10 cellular contexts compared by ENCODE assay signal in genomic region chr11:46099973-46100335, GRCh38. TPM values are rescaled to one million over a fixed set of nuclear protein-coding genes. Genes with fewer than 3 reads are reported as not detected.
DNase-seq lines count a peak whose midpoint lies in the region; ATAC-seq and TF ChIP-seq lines count a peak whose summit lies in the region.
"Had no signal": no experiment of that assay in that cellular context is flagged by ENCODE, and none has a peak within 500 bp of the region (broad histone marks: within the 10 kb centered on the region; RNA-seq: fewer than 3 reads in every experiment).

No MANE protein-coding gene starts in this region.

- no TSS peak for BruUV-seq in OCI-LY7 (replicated peaks; lab: Mats Ljungman, UMichigan)

- H3K36me3 ChIP-seq in OCI-LY7 (ENCODE audit: insufficient read depth, low read length): no peaks in the 10 kb centered on the region
- H3K36me3 ChIP-seq in fibroblast of lung (ENCODE audit: control insufficient read depth, insufficient read depth, low read length): no peaks in the 10 kb centered on the region

- no peaks in the 10 kb centered on the region for H3K9me2 ChIP-seq in OCI-LY7 (ENCODE audit: insufficient read depth, low read length)

- DNase-seq in activated CD4-positive, alpha-beta T cell treated with anti-CD3 and anti-CD28 coated beads for 36 hours: no peak
- DNase-seq in activated CD4-positive, alpha-beta T cell treated with anti-CD3 and anti-CD28 coated beads for 1 hour: no peak
- DNase-seq in OCI-LY7 (ENCODE audit: low spot score) (no peak), fibroblast of lung (ENCODE audit: low read depth in 2 of 2) (peak; percentile 53 to 56), islet precursor cell (no peak), SIG-M5 (lab: John Stamatoyannopoulos, UW) (no peak)
- DNase-seq: kidney glomerular epithelial cell had no signal

- H3K36me3 Mint-ChIP-seq in activated CD4-positive, alpha-beta T cell treated with anti-CD3 and anti-CD28 coated beads for 36 hours (ENCODE audit: low read depth): no peaks in the 10 kb centered on the region
- H3K36me3 Mint-ChIP-seq in stimulated activated memory B cell treated with anti-CD40 and anti-IgM and Interleukin-4, amounts not matched to agents 10 μg/mL and 1 μg/mL and 100 μg/mL, for 72 hours: peaks cover 17% of the 10 kb centered on the region

- H3K9me3 ChIP-seq in OCI-LY7 (ENCODE audit: low read length) (no peaks in the 10 kb centered on the region), fibroblast of lung (ENCODE audit: control insufficient read depth, insufficient read depth, low read depth, low read length) (no peaks in the 10 kb centered on the region)

- H3K27me3 Mint-ChIP-seq in activated CD4-positive, alpha-beta T cell treated with anti-CD3 and anti-CD28 coated beads for 36 hours: no peaks in the 10 kb centered on the region
- no peaks in the 10 kb centered on the region for H3K27me3 Mint-ChIP-seq in stimulated activated memory B cell treated with anti-CD40 and anti-IgM and Interleukin-4, amounts not matched to agents 10 μg/mL and 1 μg/mL and 100 μg/mL, for 72 hours

- peak; percentile 47 for ATAC-seq in activated CD4-positive, alpha-beta T cell treated with anti-CD3 and anti-CD28 coated beads for 36 hours
- no peak for ATAC-seq in stimulated activated memory B cell treated with anti-CD40 and anti-IgM and Interleukin-4, amounts not matched to agents 10 μg/mL and 1 μg/mL and 100 μg/mL, for 72 hours
- no peak for ATAC-seq in HG03095 (IDR thresholded peaks at IDR 0.05; ENCODE audit: unreplicated experiment)

- intact Hi-C loops in activated CD4-positive, alpha-beta T cell treated with anti-CD3 and anti-CD28 coated beads for 36 hours (cut with DNase I, micrococcal nuclease): no loop called here
- intact Hi-C loops in OCI-LY7 (cut with micrococcal nuclease; ENCODE audit: unreplicated experiment): no loop called here

- TF ChIP-seq CTCF in OCI-LY7 (conservative IDR thresholded peaks at IDR 0.05; ENCODE audit: low read length) (no peak), fibroblast of lung (conservative IDR thresholded peaks at IDR 0.05 in 1 of 2, IDR thresholded peaks at IDR 0.05 in 1 of 2; ENCODE audit: low read depth in 1 of 2, low read length in 2 of 2) (no peak)

- POLR2A ChIA-PET in activated CD4-positive, alpha-beta T cell treated with anti-CD3 and anti-CD28 coated beads for 36 hours (lab: Charles Lee): interaction anchor here (0.7 kb wide), 1 partner anchor 421 kb away, joined by 3 read pairs; no protein-coding TSS in a partner anchor
- POLR2A ChIA-PET in OCI-LY7 (lab: Charles Lee): interaction anchor here (0.7 kb wide), 4 partner anchors 9 to 305 kb away, joined by 3 read pairs; no protein-coding TSS in a partner anchor

- H3K27ac Mint-ChIP-seq in activated CD4-positive, alpha-beta T cell treated with anti-CD3 and anti-CD28 coated beads for 36 hours: peak overlapping the region; percentile 75
- H3K27ac Mint-ChIP-seq in stimulated activated memory B cell treated with anti-CD40 and anti-IgM and Interleukin-4, amounts not matched to agents 10 μg/mL and 1 μg/mL and 100 μg/mL, for 72 hours: peak overlapping the region; percentile 54

- CTCF ChIA-PET in activated CD4-positive, alpha-beta T cell treated with anti-CD3 and anti-CD28 coated beads for 36 hours (lab: Charles Lee): interaction anchor here (0.6 to 1.1 kb wide), 3 partner anchors 10 to 205 kb away, joined by 3 to 4 read pairs (median 3); no protein-coding TSS in a partner anchor
- CTCF ChIA-PET in OCI-LY7 (lab: Charles Lee; ENCODE audit: unreplicated experiment): no interaction called here

- peaks cover 17% of the 10 kb centered on the region for H3K4me1 ChIP-seq in OCI-LY7 (ENCODE audit: insufficient read depth, low read length, poor library complexity, severe bottlenecking)
- peaks cover 7% of the 10 kb centered on the region for H3K4me1 ChIP-seq in fibroblast of lung (ENCODE audit: control insufficient read depth, extremely low read depth, insufficient read depth, low read length)

- H2AFZ ChIP-seq in OCI-LY7 (ENCODE audit: low read length): no peak overlapping the region
- H2AFZ ChIP-seq in fibroblast of lung (ENCODE audit: low read length): peak overlapping the region; percentile 45

- H3K27me3 ChIP-seq in fibroblast of lung (ENCODE audit: control insufficient read depth, insufficient read depth, low read length): no peaks in the 10 kb centered on the region

- H3K4me1 Mint-ChIP-seq in activated CD4-positive, alpha-beta T cell treated with anti-CD3 and anti-CD28 coated beads for 36 hours: peaks cover 45% of the 10 kb centered on the region
- peaks cover 54% of the 10 kb centered on the region for H3K4me1 Mint-ChIP-seq in stimulated activated memory B cell treated with anti-CD40 and anti-IgM and Interleukin-4, amounts not matched to agents 10 μg/mL and 1 μg/mL and 100 μg/mL, for 72 hours

- no peak overlapping the region for H3K27ac ChIP-seq in OCI-LY7 (ENCODE audit: low read depth, low read length, poor library complexity, severe bottlenecking)
- H3K27ac ChIP-seq in fibroblast of lung (ENCODE audit: insufficient read depth, low read length): peak overlapping the region; percentile 70
- H3K27ac ChIP-seq: VCaP had no signal

- H3K79me2 ChIP-seq in OCI-LY7 (ENCODE audit: insufficient read depth, low read depth, low read length) (peaks cover 21% of the 10 kb centered on the region; the same call in 1 of the 2 replicates), fibroblast of lung (ENCODE audit: control insufficient read depth, insufficient read depth, low read length) (peaks cover 43% of the 10 kb centered on the region)

- H3K4me2 ChIP-seq in OCI-LY7 (ENCODE audit: low read length): peak overlapping the region; percentile 46
- H3K4me2 ChIP-seq in fibroblast of lung (ENCODE audit: extremely low read depth, insufficient read depth, low read length): peak overlapping the region; percentile 77

- no peaks in the 10 kb centered on the region for H4K20me1 ChIP-seq in OCI-LY7 (ENCODE audit: insufficient read depth, low read length)
- H4K20me1 ChIP-seq in fibroblast of lung (ENCODE audit: control insufficient read depth, extremely low read depth, insufficient read depth, low read length): no peaks in the 10 kb centered on the region

- H3K4me3 Mint-ChIP-seq in activated CD4-positive, alpha-beta T cell treated with anti-CD3 and anti-CD28 coated beads for 36 hours: peak overlapping the region; percentile 39
- H3K4me3 Mint-ChIP-seq in stimulated activated memory B cell treated with anti-CD40 and anti-IgM and Interleukin-4, amounts not matched to agents 10 μg/mL and 1 μg/mL and 100 μg/mL, for 72 hours: peak overlapping the region; percentile 22

- H3K4me3 ChIP-seq in OCI-LY7 (ENCODE audit: low read depth, low read length, poor library complexity, severe bottlenecking) (no peak overlapping the region), fibroblast of lung (replicated peaks in 1 of 4; ENCODE audit: control extremely low read depth in 1 of 4, insufficient read depth in 1 of 4, low read depth in 3 of 4, low read length in 4 of 4) (peak overlapping the region; percentile 1 to 45 (median 38))

- peak overlapping the region; percentile 52 for H3K9ac ChIP-seq in fibroblast of lung (ENCODE audit: insufficient read depth, low read length)

- no peaks in the 10 kb centered on the region for H3K9me3 Mint-ChIP-seq in activated CD4-positive, alpha-beta T cell treated with anti-CD3 and anti-CD28 coated beads for 36 hours (ENCODE audit: low read depth)
- no peaks in the 10 kb centered on the region for H3K9me3 Mint-ChIP-seq in stimulated activated memory B cell treated with anti-CD40 and anti-IgM and Interleukin-4, amounts not matched to agents 10 μg/mL and 1 μg/mL and 100 μg/mL, for 72 hours

RNA-seq across cellular contexts. Expression of gene PHF21A, which starts 21.3 kb away (rescaled TPM):
- 10 to 100 TPM; 42.6 to 61.8 TPM for total RNA-seq in activated CD4-positive, alpha-beta T cell treated with anti-CD3 and anti-CD28 coated beads for 36 hours
- 22.3 and 23.1 TPM in 2 replicates for total RNA-seq in OCI-LY7 (2014; rRNA removed; shearing (Covaris generic))
- total RNA-seq in OCI-LY7 (2022) (56.1 and 61.3 TPM in 2 replicates), fibroblast of lung (13.6 and 21.0 TPM in 2 replicates)
- 17.0 and 18.5 TPM in 2 replicates for polyA plus RNA-seq in fibroblast of lung
- 13.6 and 20.4 TPM in 2 replicates for polyA plus RNA-seq in fibroblast of lung (2012)
- polyA minus RNA-seq in fibroblast of lung (ENCODE audit: low replicate concordance): 18.7 and 27.1 TPM in 2 replicates

Comparison
In these comparisons a context has a peak if more than half of its experiments do, and no peak if none do; other contexts are left out.
1. DNase-seq: peak in fibroblast of lung (2 of 2); none in activated CD4-positive, alpha-beta T cell treated with anti-CD3 and anti-CD28 coated beads for 36 hours (single experiment), activated CD4-positive, alpha-beta T cell treated with anti-CD3 and anti-CD28 coated beads for 1 hour (single experiment), OCI-LY7 (single experiment), islet precursor cell (single experiment) and SIG-M5 (single experiment).